Comparison of ENCODE assay signal across 36 cellular contexts in the genomic region with DNA sequence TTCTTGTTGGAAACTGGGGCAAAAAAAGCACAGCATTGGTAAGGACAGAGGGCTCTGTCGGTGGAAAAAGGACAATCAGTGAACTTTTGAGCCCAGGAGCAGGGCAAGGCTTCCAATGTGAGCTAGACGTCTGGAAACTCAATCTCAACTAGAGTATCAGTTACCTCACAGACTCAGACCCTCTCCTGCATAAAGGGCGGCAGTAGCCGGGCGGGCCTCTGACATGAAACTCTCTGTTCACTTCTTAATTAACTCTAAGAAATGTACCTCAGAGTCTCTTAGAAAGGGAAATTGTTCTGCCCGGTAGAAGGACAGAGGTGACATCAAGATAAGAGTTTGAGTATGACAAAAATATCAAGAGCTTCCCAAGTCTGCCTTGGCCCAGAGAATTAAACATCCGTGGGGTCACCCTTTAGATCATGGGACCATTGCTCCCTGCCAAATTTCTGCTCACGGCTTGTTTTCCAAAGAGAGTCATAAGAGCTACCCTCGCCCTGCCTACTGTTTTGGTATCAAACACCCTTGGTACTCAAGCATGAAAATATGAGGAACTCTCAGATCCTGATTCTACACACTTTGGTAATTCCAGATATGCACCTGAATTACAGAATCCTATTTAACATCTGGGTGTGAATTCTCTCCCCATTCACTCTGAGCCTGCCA.
"Had no signal": no experiment of that assay in that cellular context is flagged by ENCODE, and none has a peak within 500 bp of the region (broad histone marks: within the 10 kb centered on the region; RNA-seq: fewer than 3 reads in every experiment).

No MANE protein-coding gene starts in this region.

- H3K4me1 ChIP-seq: Peyer's patch had no signal

- H3K4me1 Mint-ChIP-seq: activated CD4-positive, alpha-beta memory T cell treated with anti-CD3 and anti-CD28 coated beads, Interleukin-2, amount 10 ng/mL, durations not matched to agents 7 days and 5 days; activated CD8-positive, alpha-beta memory T cell treated with anti-CD3 and anti-CD28 coated beads, Interleukin-2, amount 10 ng/mL, durations not matched to agents 7 days and 5 days; activated naive CD8-positive, alpha-beta T cell treated with anti-CD3 and anti-CD28 coated beads for 36 hours; T-cell had no signal

- H3K36me3 Mint-ChIP-seq: activated CD8-positive, alpha-beta memory T cell treated with anti-CD3 and anti-CD28 coated beads, Interleukin-2, amount 10 ng/mL, durations not matched to agents 7 days and 5 days; activated naive CD8-positive, alpha-beta T cell treated with anti-CD3 and anti-CD28 coated beads for 36 hours; T-cell had no signal

- H3K4me3 Mint-ChIP-seq: activated CD4-positive, alpha-beta memory T cell treated with anti-CD3 and anti-CD28 coated beads, Interleukin-2, amount 10 ng/mL, durations not matched to agents 7 days and 5 days; activated CD8-positive, alpha-beta memory T cell treated with anti-CD3 and anti-CD28 coated beads, Interleukin-2, amount 10 ng/mL, durations not matched to agents 7 days and 5 days; activated naive CD8-positive, alpha-beta T cell treated with anti-CD3 and anti-CD28 coated beads for 36 hours; T-cell; T-helper 17 cell had no signal

- H3K27me3 ChIP-seq: brain microvascular endothelial cell, Peyer's patch had no signal

- H3K36me3 ChIP-seq: brain microvascular endothelial cell, Peyer's patch, WERI-Rb-1 had no signal

- H3K9me3 ChIP-seq: Peyer's patch had no signal

- H3K4me3 ChIP-seq: K562, Peyer's patch had no signal

- DNase-seq: activated CD4-positive, alpha-beta memory T cell treated with anti-CD3 and anti-CD28 coated beads, Interleukin-2, amount 10 ng/mL, durations not matched to agents 7 days and 5 days; activated CD4-positive, alpha-beta T cell treated with anti-CD3 and anti-CD28 coated beads for 1 hour; activated CD4-positive, alpha-beta T cell treated with anti-CD3 and anti-CD28 coated beads for 48 hours; activated CD4-positive, CD25-positive, alpha-beta regulatory T cell; activated CD8-positive, alpha-beta memory T cell treated with anti-CD3 and anti-CD28 coated beads for 24 hours; activated CD8-positive, alpha-beta memory T cell treated with anti-CD3 and anti-CD28 coated beads, Interleukin-2, amount 10 ng/mL, durations not matched to agents 7 days and 5 days; activated CD8-positive, alpha-beta memory T cell treated with anti-CD3 and anti-CD28 coated beads, Interleukin-2, amount 50 U/mL, for 48 hours; activated effector memory CD4-positive, alpha-beta T cell treated with anti-CD3 and anti-CD28 coated beads, Interleukin-2, amount 50 U/mL, for 16 hours; activated naive CD4-positive, alpha-beta T cell; activated naive CD4-positive, alpha-beta T cell treated with anti-CD3 and anti-CD28 coated beads, Interleukin-2, amount 50 U/mL, for 16 hours; activated naive CD8-positive, alpha-beta T cell treated with anti-CD3 and anti-CD28 coated beads for 36 hours; activated T-cell treated with anti-CD3 and anti-CD28 coated beads, Interleukin-2, amount 50 U/mL, for 48 hours; amniotic stem cell; aorta; brain microvascular endothelial cell; NCI-H1092 treated with DMSO at 0.1 percent for 48 hours; NCI-H1417; NCI-H146; NCI-H187; NCI-H2029 treated with DMSO at 0.1 percent for 48 hours; NCI-H2107; NCI-H2171; NCI-H510A; NCI-H526; NCI-H748 treated with DMSO at 0.1 percent for 48 hours; NK-92 treated with Interleukin-12 subunit alpha and Interleukin-12 subunit beta, amount 100 ng/mL, for 24 hours; PC-3; Peyer's patch; RPMI8226; SIG-M5; T-cell; T-helper 17 cell; T-helper 9 cell; WERI-Rb-1 had no signal

- FAIRE-seq: K562 had no signal

- H3K27ac ChIP-seq: brain microvascular endothelial cell, Peyer's patch, WERI-Rb-1 had no signal

- ATAC-seq: activated CD8-positive, alpha-beta memory T cell treated with anti-CD3 and anti-CD28 coated beads, Interleukin-2, amount 10 ng/mL, durations not matched to agents 7 days and 5 days; K562; PC-3; SK-N-SH treated with all-trans-retinoic acid at 6 μM for 48 hours; T-cell; T-helper 17 cell had no signal

- H3K27ac Mint-ChIP-seq: activated CD4-positive, alpha-beta memory T cell treated with anti-CD3 and anti-CD28 coated beads, Interleukin-2, amount 10 ng/mL, durations not matched to agents 7 days and 5 days; activated CD8-positive, alpha-beta memory T cell treated with anti-CD3 and anti-CD28 coated beads, Interleukin-2, amount 10 ng/mL, durations not matched to agents 7 days and 5 days; activated naive CD8-positive, alpha-beta T cell treated with anti-CD3 and anti-CD28 coated beads for 36 hours; T-helper 17 cell had no signal

- H3K9me3 Mint-ChIP-seq: activated CD4-positive, alpha-beta memory T cell treated with anti-CD3 and anti-CD28 coated beads, Interleukin-2, amount 10 ng/mL, durations not matched to agents 7 days and 5 days; activated naive CD8-positive, alpha-beta T cell treated with anti-CD3 and anti-CD28 coated beads for 36 hours; T-cell had no signal
